1 cellular context compared by ENCODE assay signal in the genomic region with DNA sequence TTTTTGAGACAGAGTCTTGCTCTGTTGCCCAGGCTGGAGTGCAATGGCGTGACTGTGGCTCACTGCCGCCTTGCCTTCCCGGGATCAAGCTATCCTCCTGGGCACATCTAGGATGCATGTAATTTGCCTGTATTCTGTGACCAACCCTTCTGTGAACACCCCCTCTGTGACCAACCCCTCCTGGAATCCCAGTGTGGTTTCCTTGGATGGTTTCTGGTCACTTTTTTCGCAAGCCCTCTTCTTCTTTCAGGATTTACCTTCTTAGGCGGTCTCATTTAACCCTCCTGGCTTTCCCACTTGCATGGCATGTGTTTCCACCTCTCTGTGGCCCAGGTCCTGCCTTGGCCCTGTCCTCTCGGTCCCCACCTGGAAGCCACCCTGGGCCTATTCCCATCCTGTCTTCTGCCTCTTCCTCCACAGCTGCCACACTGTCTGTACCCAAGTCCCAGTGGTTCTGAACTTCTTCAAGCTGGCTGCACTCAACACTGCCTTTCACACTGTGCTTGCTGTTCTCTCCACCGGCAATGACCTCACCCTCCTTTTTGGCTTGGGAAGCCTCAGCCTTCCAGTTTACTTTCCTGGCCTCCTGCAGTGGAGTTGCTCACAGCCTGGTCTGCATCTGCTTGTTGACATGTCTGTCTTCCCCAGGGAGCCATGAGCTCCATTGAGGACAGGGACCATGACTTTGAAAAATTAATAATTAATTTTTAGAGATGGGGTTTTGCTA.
TF ChIP-seq lines count a peak whose summit lies in the region.

No MANE protein-coding gene starts in this region.

TF ChIP-seq in HEK293, 187 proteins besides CTCF, POLR2A, EP300 and RAD21 (continued from another document):
- 0 out of 2 replicates have a peak, but pooled peaks have one; percentile 21 for TF ChIP-seq ZNF600 (tag by site-specific recombination; IDR thresholded peaks at IDR 0.05)
